35 cellular contexts compared by ENCODE assay signal in genomic region chr19:11244846-11245589, GRCh38. TPM values are rescaled to one million over a fixed set of nuclear protein-coding genes. Genes with fewer than 3 reads are reported as not detected.
"Had no signal": no experiment of that assay in that cellular context is flagged by ENCODE, and none has a peak within 500 bp of the region (broad histone marks: within the 10 kb centered on the region; RNA-seq: fewer than 3 reads in every experiment).

No MANE protein-coding gene starts in this region.

- H3K9me3 ChIP-seq: ascending aorta, esophagus muscularis mucosa, lower lobe of right lung, thyroid gland had no signal

- H3K4me2 ChIP-seq: hepatocyte, neural progenitor cell, smooth muscle cell had no signal

- ATAC-seq: activated CD4-positive, CD25-positive, alpha-beta regulatory T cell treated with anti-CD3 and anti-CD28 coated beads, Interleukin-2, amount 50 U/mL, for 24 hours; foreskin keratinocyte; lower lobe of right lung; naive thymus-derived CD8-positive, alpha-beta T cell; sciatic nerve; stimulated activated memory B cell treated with anti-CD40 and anti-IgM and Interleukin-4, amounts not matched to agents 10 μg/mL and 1 μg/mL and 100 μg/mL, for 72 hours; stimulated activated naive CD8-positive, alpha-beta T cell treated with anti-CD3 and anti-CD28 coated beads, Interleukin-15, amount 100 ng/mL, for 72 hours; T-helper 17 cell had no signal

- H3K36me3 ChIP-seq: neural progenitor cell had no signal

- H3K27me3 ChIP-seq: ascending aorta, brain microvascular endothelial cell, esophagus muscularis mucosa, foreskin keratinocyte, hepatocyte, neural progenitor cell, thyroid gland had no signal

- H3K9ac ChIP-seq: neural progenitor cell had no signal

- H2AFZ ChIP-seq: hepatocyte, neural progenitor cell had no signal

- H3K4me1 ChIP-seq: foreskin keratinocyte, neural progenitor cell had no signal

- H3K27ac ChIP-seq: ascending aorta, brain microvascular endothelial cell, foreskin keratinocyte, hepatocyte, neural progenitor cell, thyroid gland, WERI-Rb-1 had no signal

- DNase-seq: activated CD4-positive, alpha-beta memory T cell treated with anti-CD3 and anti-CD28 coated beads, Interleukin-2, amount 10 ng/mL, durations not matched to agents 7 days and 5 days; activated CD4-positive, alpha-beta T cell treated with anti-CD3 and anti-CD28 coated beads for 48 hours; activated CD8-positive, alpha-beta memory T cell treated with anti-CD3 and anti-CD28 coated beads, Interleukin-2, amount 50 U/mL, for 48 hours; activated gamma-delta T cell; activated naive CD4-positive, alpha-beta T cell treated with anti-CD3 and anti-CD28 coated beads, Interleukin-2, amount 10 ng/mL, durations not matched to agents 7 days and 5 days; activated naive CD8-positive, alpha-beta T cell treated with anti-CD3 and anti-CD28 coated beads, Interleukin-2, amount 10 ng/mL, durations not matched to agents 7 days and 5 days; activated T-cell treated with anti-CD3 and anti-CD28 coated beads, Interleukin-2, amount 50 U/mL, for 24 hours; brain microvascular endothelial cell; endodermal cell; foreskin keratinocyte; islet precursor cell; lower lobe of right lung; mesenchymal stem cell; naive thymus-derived CD8-positive, alpha-beta T cell; stimulated activated CD4-positive, alpha-beta T cell treated with anti-CD3 and anti-CD28 coated beads, Interleukin-1b, Interleukin-23, amount 100 ng/mL, for 48 hours; stimulated activated CD4-positive, alpha-beta T cell treated with anti-CD3 and anti-CD28 coated beads, Interleukin-4, amount 100 ng/mL, for 4 hours; stimulated activated CD8-positive, alpha-beta memory T cell treated with anti-CD3 and anti-CD28 coated beads, Interleukin-4, amount 100 ng/mL, for 48 hours; stimulated activated naive CD8-positive, alpha-beta T cell treated with anti-CD3 and anti-CD28 coated beads, Interleukin-15, amount 100 ng/mL, for 72 hours; T-helper 17 cell; T1000; thyroid gland; WERI-Rb-1 had no signal

- H3K4me3 ChIP-seq: ascending aorta, esophagus muscularis mucosa, hepatocyte, lower lobe of right lung, neural progenitor cell, smooth muscle cell, thyroid gland had no signal

RNA-seq across cellular contexts. Expression of gene ANGPTL8, which starts 5.6 kb away (rescaled TPM):
- total RNA-seq: activated CD4-positive, alpha-beta memory T cell treated with anti-CD3 and anti-CD28 coated beads, Interleukin-2, amount 10 ng/mL, durations not matched to agents 7 days and 5 days; activated naive CD8-positive, alpha-beta T cell treated with anti-CD3 and anti-CD28 coated beads, Interleukin-2, amount 10 ng/mL, durations not matched to agents 7 days and 5 days; ascending aorta; cardiac septum; cerebellum; endodermal cell; foreskin keratinocyte; lower lobe of right lung; naive thymus-derived CD8-positive, alpha-beta T cell; T-helper 17 cell; ureter had no signal
- polyA plus RNA-seq: foreskin keratinocyte; naive thymus-derived CD8-positive, alpha-beta T cell had no signal

RNA-seq across cellular contexts. Expression of gene DOCK6, which starts 17.3 kb away (rescaled TPM):
- polyA plus RNA-seq: naive thymus-derived CD8-positive, alpha-beta T cell had no signal

RNA-seq across cellular contexts. Expression of gene KANK2, which starts 47.7 kb away (rescaled TPM):
- polyA plus RNA-seq: naive thymus-derived CD8-positive, alpha-beta T cell had no signal

RNA-seq across cellular contexts. Expression of gene TSPAN16, which starts 50.9 kb away (rescaled TPM):
- total RNA-seq: activated CD4-positive, alpha-beta memory T cell treated with anti-CD3 and anti-CD28 coated beads, Interleukin-2, amount 10 ng/mL, durations not matched to agents 7 days and 5 days; activated naive CD8-positive, alpha-beta T cell treated with anti-CD3 and anti-CD28 coated beads, Interleukin-2, amount 10 ng/mL, durations not matched to agents 7 days and 5 days; ascending aorta; cardiac septum; cerebellum; endodermal cell; esophagus muscularis mucosa; foreskin keratinocyte; hepatocyte; lower lobe of right lung; naive thymus-derived CD8-positive, alpha-beta T cell; omental fat pad; posterior vena cava; sciatic nerve; smooth muscle cell; T-helper 17 cell; ureter had no signal
- polyA plus RNA-seq: foreskin keratinocyte; hepatocyte; naive thymus-derived CD8-positive, alpha-beta T cell; smooth muscle cell had no signal
